Comparison of ENCODE assay signal across 9 cellular contexts in the genomic region with DNA sequence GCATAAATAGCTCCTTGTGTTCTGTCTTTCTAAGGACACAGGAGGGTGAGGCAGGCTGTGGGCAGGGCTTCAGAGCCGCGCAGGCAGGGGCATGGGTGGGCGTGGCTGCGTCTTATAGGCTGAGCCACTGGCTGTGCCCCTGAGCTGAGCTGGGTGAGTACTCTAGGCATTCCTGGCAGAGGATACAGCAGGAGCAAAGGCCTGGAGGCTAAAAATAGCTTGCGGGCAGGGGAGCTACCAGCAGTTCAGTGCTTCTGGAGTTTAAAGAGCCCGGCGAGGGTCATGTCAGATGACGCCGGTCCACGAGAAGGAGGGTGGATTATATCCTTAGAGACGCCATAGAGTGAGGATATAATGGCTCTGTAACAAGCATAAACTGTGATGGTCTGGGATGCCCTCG. TPM values are rescaled to one million over a fixed set of nuclear protein-coding genes. Genes with fewer than 3 reads are reported as not detected.
DNase-seq lines count a peak whose midpoint lies in the region; ATAC-seq and TF ChIP-seq lines count a peak whose summit lies in the region.
"Had no signal": no experiment of that assay in that cellular context is flagged by ENCODE, and none has a peak within 500 bp of the region (broad histone marks: within the 10 kb centered on the region; RNA-seq: fewer than 3 reads in every experiment).

No MANE protein-coding gene starts in this region.

- peaks cover 7% of the 10 kb centered on the region for H3K4me1 ChIP-seq in neural progenitor cell

- no peaks in the 10 kb centered on the region for H3K27me3 ChIP-seq in neural progenitor cell

- H3K4me3 ChIP-seq in fibroblast of villous mesenchyme (ENCODE audit: low read depth, low read length) (no peak overlapping the region), neural progenitor cell (peak overlapping the region; percentile 11)

- ATAC-seq in HG03108 (IDR thresholded peaks at IDR 0.05; ENCODE audit: unreplicated experiment) = no peak

- CTCF ChIA-PET in RWPE1 (lab: Yijun Ruan, JAX) = interaction anchor here (0.6 kb wide), 2 partner anchors 11 to 68 kb away, joined by 3 read pairs; a partner anchor contains a TSS

- no peak overlapping the region for H3K27ac ChIP-seq in RWPE1
- no peak overlapping the region for H3K27ac ChIP-seq in neural progenitor cell

- H3K36me3 Mint-ChIP-seq in neural progenitor cell = peaks cover 7% of the 10 kb centered on the region
- H3K36me3 Mint-ChIP-seq in osteocyte (ENCODE audit: unreplicated experiment) = no peaks in the 10 kb centered on the region

- H3F3A ChIP-seq in neural progenitor cell (ENCODE audit: low read depth) = no peaks in the 10 kb centered on the region

- H2AFZ ChIP-seq in neural progenitor cell (replicated peaks) = peak overlapping the region; percentile 7

- H3K4me1 Mint-ChIP-seq in neural progenitor cell = peaks cover 15% of the 10 kb centered on the region
- peaks cover 9% of the 10 kb centered on the region for H3K4me1 Mint-ChIP-seq in osteocyte (ENCODE audit: unreplicated experiment)

- H3K27me3 Mint-ChIP-seq in neural progenitor cell (ENCODE audit: insufficient read depth, low read depth) (peaks cover 13% of the 10 kb centered on the region), osteocyte (ENCODE audit: unreplicated experiment) (peaks cover 7% of the 10 kb centered on the region)

- H3K27ac Mint-ChIP-seq in neural progenitor cell (peak overlapping the region; percentile 38), osteocyte (ENCODE audit: unreplicated experiment) (no peak overlapping the region)

- H3K9ac ChIP-seq in neural progenitor cell = no peak overlapping the region

- no peaks in the 10 kb centered on the region for H3K79me2 ChIP-seq in neural progenitor cell (ENCODE audit: low read depth)

- no peaks in the 10 kb centered on the region for H3K36me3 ChIP-seq in neural progenitor cell

- DNase-seq in ELR (ENCODE audit: low read depth) = peak; percentile 31
- DNase-seq in RWPE1 (ENCODE audit: low spot score) = peak; percentile 67
- peak; percentile 61 for DNase-seq in fibroblast of villous mesenchyme (ENCODE audit: low read depth)
- peak; percentile 80 for DNase-seq in neural progenitor cell (ENCODE audit: low spot score)
- no peak for DNase-seq in osteocyte (ENCODE audit: extremely low spot score, unreplicated experiment)
- DNase-seq in UCSD-AML1 (lab: John Stamatoyannopoulos, UW; ENCODE audit: unreplicated experiment) = no peak
- DNase-seq in putamen (ENCODE audit: low spot score) = no peak
- DNase-seq: activated T-cell treated with anti-CD3 and anti-CD28 coated beads, Interleukin-2, amount 50 U/mL, for 1 hour had no signal

- H3K9me3 ChIP-seq in neural progenitor cell (ENCODE audit: low read depth) = no peaks in the 10 kb centered on the region

- no peak overlapping the region for H3K4me3 Mint-ChIP-seq in neural progenitor cell
- H3K4me3 Mint-ChIP-seq in osteocyte (ENCODE audit: unreplicated experiment) = no peak overlapping the region

- H3K9me3 Mint-ChIP-seq in neural progenitor cell (peaks cover 24% of the 10 kb centered on the region), osteocyte (ENCODE audit: unreplicated experiment) (peaks cover 9% of the 10 kb centered on the region)

- H4K20me1 ChIP-seq in neural progenitor cell (ENCODE audit: low read depth) = no peaks in the 10 kb centered on the region

- POLR2A ChIA-PET in RWPE1 (lab: Yijun Ruan, JAX; ENCODE audit: low non-redundant PET) = interaction anchor here (0.6 kb wide), 1 partner anchor 90 kb away, joined by 3 read pairs; no protein-coding TSS in a partner anchor

- peak overlapping the region; percentile 68 for H3K4me2 ChIP-seq in neural progenitor cell

- no peak for TF ChIP-seq CTCF in RWPE1 (conservative IDR thresholded peaks at IDR 0.05; ENCODE audit: low read depth)
- no peak for TF ChIP-seq CTCF in fibroblast of villous mesenchyme (IDR thresholded peaks at IDR 0.05; ENCODE audit: insufficient read depth, low read depth, low read length)
- TF ChIP-seq CTCF in neural progenitor cell (IDR thresholded peaks at IDR 0.05) = no peak
- no peak for TF ChIP-seq CTCF in osteocyte (IDR thresholded peaks at IDR 0.05)

RNA-seq across cellular contexts. Expression of a gene that starts 31.5 kb away (rescaled TPM):
- total RNA-seq in fibroblast of villous mesenchyme (276 and 412 TPM in 2 replicates), neural progenitor cell (ENCODE audit: low replicate concordance) (299 and 381 TPM in 2 replicates), osteocyte (205 and 219 TPM in 2 replicates)

Comparison
In these comparisons a context has a peak if more than half of its experiments do, and no peak if none do; other contexts are left out.
1. DNase-seq: peak in ELR (single experiment), RWPE1 (single experiment), fibroblast of villous mesenchyme (single experiment) and neural progenitor cell (single experiment); none in osteocyte (single experiment), UCSD-AML1 (single experiment) and putamen (single experiment).